ENCODE assay signal across 8 cellular contexts in the genomic region with DNA sequence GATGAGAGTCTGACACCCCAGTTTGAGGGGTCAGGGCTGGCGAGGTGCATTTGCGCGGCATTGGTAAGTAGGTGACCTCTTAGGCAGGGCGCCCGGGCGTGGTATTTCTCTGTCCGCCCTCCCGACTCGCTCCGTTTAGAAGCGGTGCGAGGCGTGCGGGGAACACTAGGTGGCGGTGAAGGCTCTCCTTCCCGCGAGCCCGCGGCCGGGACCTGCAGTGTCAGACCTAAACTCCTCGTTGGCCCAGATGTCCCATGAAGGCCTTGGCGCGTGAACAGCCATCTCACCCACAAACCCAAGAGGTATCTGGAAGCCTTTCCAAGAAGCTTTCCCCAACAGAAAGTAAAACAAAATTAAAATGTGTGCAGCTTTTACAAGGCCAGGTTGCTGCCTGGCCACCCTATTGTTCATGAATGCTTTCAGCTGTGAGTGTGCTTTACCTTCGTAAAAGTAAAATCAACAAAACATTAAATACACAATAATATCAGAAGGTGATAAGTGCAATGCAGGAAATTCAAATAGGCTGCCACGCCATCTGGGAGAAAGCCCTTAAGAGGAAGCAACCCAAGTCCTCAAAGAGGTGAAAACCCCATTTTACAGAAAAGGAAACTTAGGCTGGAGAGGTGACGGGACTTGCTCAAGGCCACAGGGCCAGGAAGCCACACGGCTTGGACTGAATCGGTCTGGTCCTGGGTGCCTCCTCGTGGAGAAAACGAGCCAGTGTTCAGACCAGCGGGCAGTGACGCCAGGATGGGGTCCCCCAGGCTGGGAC.
DNase-seq lines count a peak whose midpoint lies in the region; ATAC-seq lines count a peak whose summit lies in the region.

No MANE protein-coding gene starts in this region.

- peak overlapping the region; percentile 52 for H3K4me3 Mint-ChIP-seq in central memory CD8-positive, alpha-beta T cell

- ATAC-seq in GM18517 (IDR thresholded peaks at IDR 0.05; ENCODE audit: unreplicated experiment) (peak; percentile 73), HG03095 (IDR thresholded peaks at IDR 0.05; ENCODE audit: unreplicated experiment) (peak; percentile 80), left lobe of liver (peak; percentile 93)
- ATAC-seq in central memory CD8-positive, alpha-beta T cell (replicated peaks; ENCODE audit: extremely low read depth, poor library complexity, severe bottlenecking): peak; percentile 91

- peaks cover 49% of the 10 kb centered on the region for H3K27me3 Mint-ChIP-seq in central memory CD8-positive, alpha-beta T cell

- H3K36me3 Mint-ChIP-seq in central memory CD8-positive, alpha-beta T cell (ENCODE audit: insufficient read depth): peaks cover 1% of the 10 kb centered on the region

- H3K9me3 Mint-ChIP-seq in central memory CD8-positive, alpha-beta T cell: no peaks in the 10 kb centered on the region

- DNase-seq in ACHN: peak; percentile 68
- DNase-seq in NCI-H226: peak; percentile 66
- DNase-seq in activated CD4-positive, alpha-beta T cell treated with anti-CD3 and anti-CD28 coated beads for 24 hours (ENCODE audit: low read depth in 2 of 2): peak; percentile 49 to 71
- DNase-seq in central memory CD8-positive, alpha-beta T cell (ENCODE audit: low spot score in 2 of 2): peak; percentile 40 to 42
- DNase-seq in left lobe of liver (ENCODE audit: low spot score): peak; percentile 83
- DNase-seq in stimulated activated CD4-positive, alpha-beta T cell treated with anti-CD3 and anti-CD28 coated beads, Interleukin-2, amount 100 ng/mL, for 48 hours: peak; percentile 69 to 78

- H3K4me1 Mint-ChIP-seq in central memory CD8-positive, alpha-beta T cell: peaks cover 14% of the 10 kb centered on the region

- in situ Hi-C loops in ACHN (cut with HindIII; ENCODE audit: low pct_ligation_motif_present, low pct_unique_long_range_greater_than_20kb, low sequenced_read_pairs): no loop called here

- no peak overlapping the region for H3K27ac Mint-ChIP-seq in central memory CD8-positive, alpha-beta T cell (ENCODE audit: low read depth)

Comparison
In these comparisons a context has a peak if more than half of its experiments do, and no peak if none do; other contexts are left out.
1. Peak in every context shown above with its lines: DNase-seq and ATAC-seq.